In genomic region chr2:151632993-151633592, GRCh38 we compare ENCODE assay signal across 9 cellular contexts.
DNase-seq lines count a peak whose midpoint lies in the region; ATAC-seq lines count a peak whose summit lies in the region.
"Had no signal": no experiment of that assay in that cellular context is flagged by ENCODE, and none has a peak within 500 bp of the region (broad histone marks: within the 10 kb centered on the region; RNA-seq: fewer than 3 reads in every experiment).

No MANE protein-coding gene starts in this region.

- peaks cover 14% of the 10 kb centered on the region for H3K4me1 Mint-ChIP-seq in activated T-cell treated with anti-CD3 and anti-CD28 coated beads, Interleukin-2, amount 50 U/mL, for 72 hours (ENCODE audit: low read depth)

- DNase-seq in AML-193 (lab: John Stamatoyannopoulos, UW) (peak; percentile 45 to 71), HCEC 1CT (peak; percentile 14), SK-N-MC (ENCODE audit: low read depth, low spot score) (no peak), inferior parietal cortex (ENCODE audit: extremely low spot score) (peak; percentile 31), GF-D8 (lab: John Stamatoyannopoulos, UW) (no peak), activated gamma-delta T cell (lab: John Stamatoyannopoulos, UW) (no peak), NCI-H2227 (lab: John Stamatoyannopoulos, UW; ENCODE audit: unreplicated experiment) (no peak)
- DNase-seq in activated T-cell treated with anti-CD3 and anti-CD28 coated beads, Interleukin-2, amount 50 U/mL, for 72 hours = no peak
- DNase-seq: activated naive CD4-positive, alpha-beta T cell treated with anti-CD3 and anti-CD28 coated beads, Interleukin-2, amount 10 ng/mL, durations not matched to agents 7 days and 5 days had no signal

- ATAC-seq in activated T-cell treated with anti-CD3 and anti-CD28 coated beads, Interleukin-2, amount 50 U/mL, for 72 hours (replicated peaks in 1 of 2) = no peak

- H3K36me3 ChIP-seq in SK-N-MC (ENCODE audit: insufficient read depth, low read length) = no peaks in the 10 kb centered on the region

- H3K27me3 Mint-ChIP-seq in activated T-cell treated with anti-CD3 and anti-CD28 coated beads, Interleukin-2, amount 50 U/mL, for 72 hours (ENCODE audit: low read depth) = no peaks in the 10 kb centered on the region
- H3K27me3 Mint-ChIP-seq: activated naive CD4-positive, alpha-beta T cell treated with anti-CD3 and anti-CD28 coated beads, Interleukin-2, amount 10 ng/mL, durations not matched to agents 7 days and 5 days had no signal

- H3K9ac ChIP-seq in SK-N-MC (ENCODE audit: insufficient read length) = no peak overlapping the region

- H3K4me3 ChIP-seq in SK-N-MC = no peak overlapping the region

- peaks cover 2% of the 10 kb centered on the region in 2 donors for H3K36me3 Mint-ChIP-seq in activated T-cell treated with anti-CD3 and anti-CD28 coated beads, Interleukin-2, amount 50 U/mL, for 72 hours (ENCODE audit: insufficient read depth in 2 of 2)

- no peak overlapping the region for H3K27ac Mint-ChIP-seq in activated T-cell treated with anti-CD3 and anti-CD28 coated beads, Interleukin-2, amount 50 U/mL, for 72 hours
- H3K27ac Mint-ChIP-seq: activated naive CD4-positive, alpha-beta T cell treated with anti-CD3 and anti-CD28 coated beads, Interleukin-2, amount 10 ng/mL, durations not matched to agents 7 days and 5 days had no signal

- H3K27ac ChIP-seq in SK-N-MC = peak overlapping the region; percentile 45; the same call in 1 of the 2 replicates

- H3K4me3 Mint-ChIP-seq in activated T-cell treated with anti-CD3 and anti-CD28 coated beads, Interleukin-2, amount 50 U/mL, for 72 hours = no peak overlapping the region
- H3K4me3 Mint-ChIP-seq: activated naive CD4-positive, alpha-beta T cell treated with anti-CD3 and anti-CD28 coated beads, Interleukin-2, amount 10 ng/mL, durations not matched to agents 7 days and 5 days had no signal

- H3K9me3 Mint-ChIP-seq in activated T-cell treated with anti-CD3 and anti-CD28 coated beads, Interleukin-2, amount 50 U/mL, for 72 hours = peaks cover 0 to 2% of the 10 kb centered on the region in 2 donors

- 0 out of 2 replicates have a peak, but pooled peaks cover 4% of the 10 kb centered on the region for H3K9me3 ChIP-seq in SK-N-MC (ENCODE audit: low read depth, low read length)

Comparison
In these comparisons a context has a peak if more than half of its experiments do, and no peak if none do; other contexts are left out.
1. DNase-seq: peak in AML-193 (2 of 2), HCEC 1CT (single experiment) and inferior parietal cortex (single experiment); none in SK-N-MC (single experiment), GF-D8 (single experiment), activated gamma-delta T cell (single experiment), activated T-cell treated with anti-CD3 and anti-CD28 coated beads, Interleukin-2, amount 50 U/mL, for 72 hours (0 of 2) and NCI-H2227 (single experiment).